8 cellular contexts compared by ENCODE assay signal in the genomic region with DNA sequence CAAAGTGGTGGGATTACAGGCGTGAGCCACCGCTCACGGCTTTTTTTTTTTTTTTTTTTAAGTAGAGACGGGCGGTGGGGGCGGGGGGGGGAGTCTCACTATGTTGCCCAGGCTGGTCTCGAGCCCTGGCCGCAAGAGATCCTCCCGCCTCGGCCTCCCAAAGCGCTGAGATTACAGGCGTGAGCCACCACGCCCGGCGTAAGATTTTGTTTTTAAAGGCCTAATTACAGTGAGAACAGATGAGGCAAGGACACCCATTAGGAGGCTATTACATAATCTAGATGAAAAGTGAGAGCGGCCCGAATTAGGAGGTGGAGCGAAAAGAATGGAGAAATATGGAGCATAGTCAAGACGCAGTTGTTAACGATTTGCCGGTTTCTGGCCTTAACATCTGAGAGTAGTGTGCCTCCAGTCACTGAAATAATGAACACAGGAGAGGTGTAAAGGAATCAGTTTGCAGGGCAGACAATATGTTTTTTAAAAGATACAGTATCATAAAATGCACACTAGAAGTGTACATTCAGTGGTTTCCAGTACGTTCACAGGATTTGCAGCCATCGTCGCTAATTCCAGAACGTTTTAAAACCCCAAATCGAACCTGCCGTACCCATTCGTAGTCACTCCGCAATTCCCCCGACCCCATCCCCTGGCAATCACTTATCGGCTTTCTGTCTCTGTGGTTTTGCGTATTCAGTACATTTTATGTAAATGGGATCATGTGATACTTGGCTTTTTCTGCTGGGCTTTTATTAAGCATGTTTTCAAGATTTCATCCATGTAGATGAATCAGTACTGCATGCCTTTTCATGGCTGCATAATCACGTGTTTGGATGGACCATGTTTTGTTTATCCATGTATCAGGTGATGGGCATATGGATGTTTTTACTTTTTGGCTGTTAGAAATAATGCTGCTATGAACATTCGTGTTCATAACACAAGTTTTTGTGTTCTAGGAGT. TPM values are rescaled to one million over a fixed set of nuclear protein-coding genes. Genes with fewer than 3 reads are reported as not detected.
A peak's percentile ranks its signal among the peaks of the same experiment; 100 is the strongest.
DNase-seq lines count a peak whose midpoint lies in the region; ATAC-seq and TF ChIP-seq lines count a peak whose summit lies in the region.

No MANE protein-coding gene starts in this region.

- H3K79me2 ChIP-seq in OCI-LY3 (ENCODE audit: low read length) = peaks cover 40% of the 10 kb centered on the region
- H3K79me2 ChIP-seq in trophoblast cell (ENCODE audit: control insufficient read depth, insufficient read depth, low read length, poor library complexity) = peaks cover 8% of the 10 kb centered on the region

- no peak overlapping the region for H2AK5ac ChIP-seq in trophoblast cell (ENCODE audit: low read length)

- H3K9ac ChIP-seq in OCI-LY3 (ENCODE audit: low read length) (peak overlapping the region; percentile 99), trophoblast cell (ENCODE audit: low read length) (no peak overlapping the region)

- no peak overlapping the region for H2AFZ ChIP-seq in OCI-LY3 (ENCODE audit: low read depth, low read length)
- H2AFZ ChIP-seq in trophoblast cell (ENCODE audit: insufficient read depth, low read length, poor library complexity) = no peak overlapping the region

- H3K14ac ChIP-seq in trophoblast cell (ENCODE audit: low read length) = no peak overlapping the region

- TF ChIP-seq CTCF in OCI-LY3 (IDR thresholded peaks at IDR 0.05; ENCODE audit: low read depth, low read length) (no peak), epithelial cell of esophagus (IDR thresholded peaks at IDR 0.05; ENCODE audit: insufficient read depth, low read depth, low read length, missing control alignments) (no peak)

- H3K9me3 ChIP-seq in OCI-LY3 (ENCODE audit: insufficient read depth, low read length) = no peaks in the 10 kb centered on the region
- no peaks in the 10 kb centered on the region for H3K9me3 ChIP-seq in trophoblast cell (ENCODE audit: insufficient read depth, low read depth, low read length)

- no peak overlapping the region for H4K8ac ChIP-seq in trophoblast cell (ENCODE audit: low read depth, low read length)

- H3K27ac ChIP-seq in OCI-LY3 (ENCODE audit: low read length) (no peak overlapping the region), trophoblast cell (ENCODE audit: low read depth, low read length) (no peak overlapping the region)

- peak overlapping the region; percentile 81 for H3K4me2 ChIP-seq in OCI-LY3 (ENCODE audit: low read length)
- peak overlapping the region; percentile 93 for H3K4me2 ChIP-seq in trophoblast cell (ENCODE audit: low read length)

- no peaks in the 10 kb centered on the region for H4K20me1 ChIP-seq in OCI-LY3 (ENCODE audit: insufficient read depth, low read length)

- ATAC-seq in GM18907 (IDR thresholded peaks at IDR 0.05; ENCODE audit: unreplicated experiment) (no peak), HG02798 (IDR thresholded peaks at IDR 0.05; ENCODE audit: poor library complexity, unreplicated experiment) (no peak)

- H3K27me3 ChIP-seq in OCI-LY3 (ENCODE audit: low read depth, low read length) (no peaks in the 10 kb centered on the region), trophoblast cell (ENCODE audit: insufficient read depth, low read length) (no peaks in the 10 kb centered on the region)

- no peak overlapping the region for H4K91ac ChIP-seq in trophoblast cell (ENCODE audit: low read depth, low read length)

- H4K12ac ChIP-seq in trophoblast cell (ENCODE audit: low read depth, low read length) = no peak overlapping the region

- H2BK5ac ChIP-seq in trophoblast cell (ENCODE audit: low read depth, low read length, poor library complexity) = no peak overlapping the region

- no peak overlapping the region for H2BK12ac ChIP-seq in trophoblast cell (ENCODE audit: low read length)

- H2BK120ac ChIP-seq in trophoblast cell (ENCODE audit: insufficient read depth, low read length, poor library complexity) = no peak overlapping the region

- no peak overlapping the region for H3K18ac ChIP-seq in trophoblast cell (ENCODE audit: low read length)

- peaks cover 8% of the 10 kb centered on the region for H3K79me1 ChIP-seq in trophoblast cell (ENCODE audit: low read length)

- H3K4me1 ChIP-seq in OCI-LY3 (ENCODE audit: low read length) (peaks cover 12% of the 10 kb centered on the region), trophoblast cell (ENCODE audit: control insufficient read depth in 1 of 2, insufficient read depth in 2 of 2, low read length in 2 of 2) (peaks cover 0 to 2% of the 10 kb centered on the region in 2 experiments)

- peak overlapping the region; percentile 99 for H3K4me3 ChIP-seq in OCI-LY3 (ENCODE audit: low read length)
- H3K4me3 ChIP-seq in epithelial cell of esophagus (ENCODE audit: low read length) = peak overlapping the region; percentile 88
- no peak overlapping the region for H3K4me3 ChIP-seq in trophoblast cell (ENCODE audit: low read depth, low read length)

- H3K23ac ChIP-seq in trophoblast cell (ENCODE audit: low read length) = no peak overlapping the region

- peaks cover 10% of the 10 kb centered on the region for H3K36me3 ChIP-seq in OCI-LY3 (replicated peaks; ENCODE audit: low read depth, low read length)
- H3K36me3 ChIP-seq in trophoblast cell (ENCODE audit: control insufficient read depth in 1 of 2, insufficient read depth in 2 of 2, low read length in 2 of 2) = peaks cover 2 to 3% of the 10 kb centered on the region in 2 experiments

- DNase-seq in GF-D8 (lab: John Stamatoyannopoulos, UW) (peak; percentile 31), epithelial cell of esophagus (ENCODE audit: low read depth) (no peak), trophoblast cell (peak in 1 of 2 donors; percentile 35), NCI-H774 (lab: John Stamatoyannopoulos, UW) (no peak)
- DNase-seq in stimulated activated CD4-positive, alpha-beta T cell treated with anti-CD3 and anti-CD28 coated beads, Interleukin-4, amount 100 ng/mL, for 24 hours = no peak

- WGBS in trophoblast cell (ENCODE audit: extremely low coverage, insufficient coverage, insufficient read length) = no CpG with 5 or more reads among the region's 34 CpGs

- H3K4ac ChIP-seq in trophoblast cell (ENCODE audit: low read depth, low read length) = peak overlapping the region; percentile 38

RNA-seq across cellular contexts. Expression of gene SLX4, which starts 1.4 kb away (rescaled TPM):
- polyA plus RNA-seq in trophoblast cell (2013) = 5.4 and 5.6 TPM in 2 replicates

RNA-seq across cellular contexts. Expression of gene NLRC3, which starts 35.6 kb away (rescaled TPM):
- 0.01 and 0.08 TPM in 2 replicates for polyA plus RNA-seq in trophoblast cell (2013)

RNA-seq across cellular contexts. Expression of gene DNASE1, which starts 41.7 kb away (rescaled TPM):
- polyA plus RNA-seq in trophoblast cell (2013) = 10.6 and 11.7 TPM in 2 replicates
